16 cellular contexts compared by ENCODE assay signal in genomic region chr2:138491495-138491862, GRCh38. TPM values are rescaled to one million over a fixed set of nuclear protein-coding genes. Genes with fewer than 3 reads are reported as not detected.
DNase-seq lines count a peak whose midpoint lies in the region; ATAC-seq, FAIRE-seq and TF ChIP-seq lines count a peak whose summit lies in the region.
"Had no signal": no experiment of that assay in that cellular context is flagged by ENCODE, and none has a peak within 500 bp of the region (broad histone marks: within the 10 kb centered on the region; RNA-seq: fewer than 3 reads in every experiment).

No MANE protein-coding gene starts in this region.

- no peaks in the 10 kb centered on the region for H3K9me2 ChIP-seq in PC-3 (replicated peaks; ENCODE audit: low read length)

- H3K4me3 ChIP-seq in PC-3 (ENCODE audit: low read length) (no peak overlapping the region), pancreas (no peak overlapping the region), dorsolateral prefrontal cortex (no peak overlapping the region)
- H3K4me3 ChIP-seq: GM23248, HAP-1 had no signal

- no peak overlapping the region for H3K27ac ChIP-seq in PC-3 (ENCODE audit: low read length)
- H3K27ac ChIP-seq in pancreas, result peak overlapping the region in 2 of 4 donors; percentile 35 to 39
- H3K27ac ChIP-seq in dorsolateral prefrontal cortex, result no peak overlapping the region
- H3K27ac ChIP-seq: C4-2B, GM23248 had no signal

- no peaks in the 10 kb centered on the region for H4K20me1 ChIP-seq in PC-3 (ENCODE audit: low read length)

- H2AFZ ChIP-seq in PC-3 (ENCODE audit: low read length), result no peak overlapping the region
- H2AFZ ChIP-seq: GM23248 had no signal

- H3F3A ChIP-seq in PC-3 (ENCODE audit: low read length, unreplicated experiment), result no peaks in the 10 kb centered on the region

- H3K27me3 ChIP-seq in PC-3 (ENCODE audit: low read length), result no peaks in the 10 kb centered on the region
- no peaks in the 10 kb centered on the region for H3K27me3 ChIP-seq in pancreas
- no peaks in the 10 kb centered on the region for H3K27me3 ChIP-seq in dorsolateral prefrontal cortex

- intact Hi-C loops in PC-3 (cut with micrococcal nuclease) (no loop called here), pancreas (cut with DNase I) (no loop called here), dorsolateral prefrontal cortex (cut with DNase I) (no loop called here)

- H3K4me1 ChIP-seq in PC-3 (ENCODE audit: insufficient read depth, low read length) (peaks cover 15% of the 10 kb centered on the region), pancreas (peaks cover 0 to 31% (median 18%) of the 10 kb centered on the region in 3 donors)
- H3K4me1 ChIP-seq: HAP-1 had no signal

- H3K9ac ChIP-seq in PC-3 (ENCODE audit: low read length), result no peak overlapping the region
- H3K9ac ChIP-seq: GM23248 had no signal

- no peaks in the 10 kb centered on the region for H3K36me3 ChIP-seq in PC-3 (ENCODE audit: low read depth, low read length)
- no peaks in the 10 kb centered on the region for H3K36me3 ChIP-seq in pancreas
- H3K36me3 ChIP-seq: HAP-1 had no signal

- no TSS peak for BruUV-seq in PC-3 (replicated peaks; lab: Mats Ljungman, UMichigan)

- ATAC-seq in PC-3 (no peak), esophagus mucosa (peak; percentile 37), pancreas (peak in 3 of 4 donors; percentile 7 to 38 (median 28))

- POLR2A ChIA-PET in PC-3 (lab: Charles Lee; ENCODE audit: unreplicated experiment), result no interaction called here

- TF ChIP-seq CTCF in PC-3 (conservative IDR thresholded peaks at IDR 0.05; ENCODE audit: low read depth, low read length), result no peak
- TF ChIP-seq CTCF in pancreas (IDR thresholded peaks at IDR 0.05), result no peak
- no peak for TF ChIP-seq CTCF in dorsolateral prefrontal cortex (IDR thresholded peaks at IDR 0.05 in 54 of 56, conservative IDR thresholded peaks at IDR 0.05 in 2 of 56; ENCODE audit: low read depth in 1 of 56, partially characterized antibody in 56 of 56)

- H3K4me2 ChIP-seq in PC-3 (ENCODE audit: low read length), result peak overlapping the region; percentile 17; the same call in 1 of the 2 replicates

- H3K9me3 ChIP-seq in PC-3 (ENCODE audit: low read length) (no peaks in the 10 kb centered on the region), pancreas (no peaks in the 10 kb centered on the region)
- H3K9me3 ChIP-seq: HAP-1 had no signal

- DNase-seq in PC-3 (no peak), pancreas (no peak), dorsolateral prefrontal cortex (no peak), NCI-H446 treated with DMSO at 0.1 percent for 48 hours (lab: John Stamatoyannopoulos, UW) (no peak), NCI-H2029 (lab: John Stamatoyannopoulos, UW) (no peak)
- DNase-seq: ACHN; AML-193; CD4-positive, alpha-beta T cell; DMS153; DMS79; GDM1; GM23248 had no signal

- no peak for FAIRE-seq in pancreas (lab: Jason Lieb, UNC)
- FAIRE-seq: A204.1 had no signal

- H3K79me2 ChIP-seq in PC-3 (ENCODE audit: low read length), result no peaks in the 10 kb centered on the region

- CTCF ChIA-PET in PC-3 (lab: Charles Lee), result no interaction called here

RNA-seq across cellular contexts. Expression of gene SPOPL, which starts 10.1 kb away (rescaled TPM):
- 9.3 and 10.2 TPM in 2 replicates for total RNA-seq in PC-3 (2014; rRNA removed)
- total RNA-seq in esophagus mucosa, result 8.8 TPM
- 10 to 100 TPM in 2 of 6 donors, 1 to 10 TPM in 4; 9.1 to 18.5 (median 9.9) TPM for total RNA-seq in pancreas
- polyA plus RNA-seq in pancreas, result 1 to 10 TPM; 2.5 to 5.7 TPM
- 10 to 100 TPM; 18.1 to 38.9 (median 26.8) TPM for total RNA-seq in dorsolateral prefrontal cortex
